ENCODE assay signal across 15 cellular contexts in the genomic region with DNA sequence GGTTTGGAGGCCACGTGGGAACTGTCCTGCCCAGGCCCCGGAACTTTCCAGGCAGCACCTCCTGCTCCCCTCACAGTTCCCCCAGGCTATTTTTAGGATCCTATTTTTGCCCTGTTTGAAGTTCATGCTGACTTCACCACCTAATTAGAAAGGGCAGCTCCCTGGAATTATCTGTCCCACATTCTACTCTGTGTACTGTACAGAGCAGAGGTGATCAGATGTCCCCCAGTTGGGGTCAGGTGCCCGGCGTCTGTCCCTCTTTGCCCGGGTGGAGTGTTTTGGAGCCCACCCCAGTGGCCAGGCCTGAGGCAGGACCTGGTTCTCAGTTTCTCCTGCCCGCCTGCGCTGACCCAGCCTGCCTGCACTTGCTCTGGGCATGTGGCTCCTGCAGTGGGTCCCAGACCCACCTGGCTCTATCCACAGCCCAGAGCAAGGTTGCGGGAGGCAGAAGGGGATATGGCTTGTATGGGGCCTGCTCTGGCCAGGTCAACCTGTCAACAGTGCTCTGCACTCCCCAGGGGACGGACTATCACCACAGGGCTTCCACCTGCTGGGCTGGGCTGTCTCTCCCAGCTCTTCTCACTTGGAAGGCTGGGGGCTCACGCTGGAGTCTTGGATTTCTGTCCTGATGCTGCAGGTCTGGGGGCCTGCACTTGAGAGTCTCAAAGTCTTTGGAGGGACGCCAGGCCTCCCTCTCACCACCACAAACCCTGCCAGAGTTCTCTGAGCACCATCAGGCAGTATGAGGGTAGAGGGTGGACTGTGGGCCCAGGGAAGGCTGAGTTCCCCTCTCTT.
DNase-seq lines count a peak whose midpoint lies in the region; ATAC-seq and TF ChIP-seq lines count a peak whose summit lies in the region.
"Had no signal": no experiment of that assay in that cellular context is flagged by ENCODE, and none has a peak within 500 bp of the region (broad histone marks: within the 10 kb centered on the region; RNA-seq: fewer than 3 reads in every experiment).

No MANE protein-coding gene starts in this region.

- CTCF ChIA-PET in activated B cell treated with CpG ODN at 0.5 μM for 24 hours (lab: Charles Lee), result no interaction called here
- CTCF ChIA-PET in OCI-LY7 (lab: Charles Lee; ENCODE audit: unreplicated experiment), result no interaction called here

- peaks cover 4% of the 10 kb centered on the region for H3K4me1 Mint-ChIP-seq in activated B cell treated with CpG ODN at 0.5 μM for 24 hours

- POLR2A ChIA-PET in activated B cell treated with CpG ODN at 0.5 μM for 24 hours (lab: Charles Lee), result no interaction called here
- POLR2A ChIA-PET in OCI-LY7 (lab: Charles Lee), result no interaction called here

- H3K36me3 ChIP-seq in right atrium auricular region, result no peaks in the 10 kb centered on the region
- no peaks in the 10 kb centered on the region for H3K36me3 ChIP-seq in HAP-1 (replicated peaks)
- H3K36me3 ChIP-seq in OCI-LY7 (ENCODE audit: insufficient read depth, low read length), result no peaks in the 10 kb centered on the region

- H3K9me2 ChIP-seq in OCI-LY7 (ENCODE audit: insufficient read depth, low read length), result no peaks in the 10 kb centered on the region

- H3K36me3 Mint-ChIP-seq in activated B cell treated with CpG ODN at 0.5 μM for 24 hours (ENCODE audit: low read depth), result no peaks in the 10 kb centered on the region

- H3K9me3 ChIP-seq in right atrium auricular region, result no peaks in the 10 kb centered on the region
- H3K9me3 ChIP-seq in HAP-1, result no peaks in the 10 kb centered on the region
- H3K9me3 ChIP-seq in OCI-LY7 (ENCODE audit: low read length), result no peaks in the 10 kb centered on the region

- H3K4me2 ChIP-seq in OCI-LY7 (ENCODE audit: low read length), result no peak overlapping the region

- H2AFZ ChIP-seq in OCI-LY7 (ENCODE audit: low read length), result no peak overlapping the region

- DNase-seq in activated B cell treated with CpG ODN at 0.5 μM for 24 hours, result peak; percentile 3
- DNase-seq in right atrium auricular region (ENCODE audit: low spot score), result peak; percentile 57
- peak; percentile 48 for DNase-seq in sciatic nerve (ENCODE audit: low spot score)
- DNase-seq in HAP-1 (ENCODE audit: low spot score in 2 of 2), result no peak
- no peak for DNase-seq in OCI-LY7 (ENCODE audit: low spot score)
- no peak for DNase-seq in NCI-H2227 treated with DMSO at 0.1 percent for 48 hours (lab: John Stamatoyannopoulos, UW)
- DNase-seq: DMS153; foreskin melanocyte; mesendoderm; NCI-H1092 treated with DMSO at 0.1 percent for 48 hours; NCI-H2171; stimulated activated naive CD4-positive, alpha-beta T cell treated with Interleukin-2 at 50 U/mL for 16 hours had no signal

- no peaks in the 10 kb centered on the region for H3K27me3 ChIP-seq in right atrium auricular region
- no peaks in the 10 kb centered on the region for H3K27me3 ChIP-seq in HAP-1 (ENCODE audit: low read depth)

- ATAC-seq in activated B cell treated with CpG ODN at 0.5 μM for 24 hours (ENCODE audit: low read depth), result no peak
- ATAC-seq in sciatic nerve, result peak; percentile 40
- ATAC-seq: K562 had no signal

- no peak overlapping the region for H3K4me3 Mint-ChIP-seq in activated B cell treated with CpG ODN at 0.5 μM for 24 hours
- H3K4me3 Mint-ChIP-seq: T-helper 1 cell treated with Interleukin-12 subunit alpha and Interleukin-12 subunit beta and Interleukin-4 antibody, amounts not matched to agents 30 μg/mL and 1 μg/mL, for 36 hours had no signal

- no peak overlapping the region for H3K27ac Mint-ChIP-seq in activated B cell treated with CpG ODN at 0.5 μM for 24 hours
- H3K27ac Mint-ChIP-seq: T-helper 1 cell treated with Interleukin-12 subunit alpha and Interleukin-12 subunit beta and Interleukin-4 antibody, amounts not matched to agents 30 μg/mL and 1 μg/mL, for 36 hours had no signal

- no peaks in the 10 kb centered on the region for H3K9me3 Mint-ChIP-seq in activated B cell treated with CpG ODN at 0.5 μM for 24 hours
- H3K9me3 Mint-ChIP-seq: T-helper 1 cell treated with Interleukin-12 subunit alpha and Interleukin-12 subunit beta and Interleukin-4 antibody, amounts not matched to agents 30 μg/mL and 1 μg/mL, for 36 hours had no signal

- intact Hi-C loops in activated B cell treated with CpG ODN at 0.5 μM for 24 hours (cut with micrococcal nuclease), result no loop called here
- intact Hi-C loops in sciatic nerve (cut with DNase I), result no loop called here
- intact Hi-C loops in OCI-LY7 (cut with micrococcal nuclease; ENCODE audit: unreplicated experiment), result no loop called here

- H3K27me3 Mint-ChIP-seq in activated B cell treated with CpG ODN at 0.5 μM for 24 hours, result no peaks in the 10 kb centered on the region

- H3K79me2 ChIP-seq in OCI-LY7 (ENCODE audit: insufficient read depth, low read depth, low read length), result no peaks in the 10 kb centered on the region

- H3K27ac ChIP-seq in C4-2B (peak overlapping the region; percentile 52; the same call in 1 of the 2 replicates), right atrium auricular region (peak overlapping the region; percentile 81 to 97), OCI-LY7 (ENCODE audit: low read depth, low read length, poor library complexity, severe bottlenecking) (no peak overlapping the region)

- in situ Hi-C loops in HAP-1 (cut with MboI; ENCODE audit: low sequenced_read_pairs), result no loop called here

- H3K4me1 ChIP-seq in right atrium auricular region (peaks cover 0 to 63% of the 10 kb centered on the region in 2 donors), HAP-1 (no peaks in the 10 kb centered on the region), OCI-LY7 (ENCODE audit: insufficient read depth, low read length, poor library complexity, severe bottlenecking) (no peaks in the 10 kb centered on the region)

- H3K4me3 ChIP-seq in right atrium auricular region, result no peak overlapping the region
- H3K4me3 ChIP-seq in HAP-1, result no peak overlapping the region
- no peak overlapping the region for H3K4me3 ChIP-seq in OCI-LY7 (ENCODE audit: low read depth, low read length, poor library complexity, severe bottlenecking)
- H3K4me3 ChIP-seq: K562 had no signal

- no peaks in the 10 kb centered on the region for H4K20me1 ChIP-seq in OCI-LY7 (ENCODE audit: insufficient read depth, low read length)

- TF ChIP-seq CTCF in C4-2B (conservative IDR thresholded peaks at IDR 0.05) (no peak), activated B cell treated with CpG ODN at 0.5 μM for 24 hours (IDR thresholded peaks at IDR 0.05) (no peak), right atrium auricular region (IDR thresholded peaks at IDR 0.05) (no peak), OCI-LY7 (conservative IDR thresholded peaks at IDR 0.05; ENCODE audit: low read length) (no peak)

- BruUV-seq in OCI-LY7 (replicated peaks; lab: Mats Ljungman, UMichigan), result no TSS peak

Comparison
In these comparisons a context has a peak if more than half of its experiments do, and no peak if none do; other contexts are left out.
1. DNase-seq: peak in activated B cell treated with CpG ODN at 0.5 μM for 24 hours (single experiment), right atrium auricular region (single experiment) and sciatic nerve (single experiment); none in HAP-1 (0 of 2), OCI-LY7 (single experiment) and NCI-H2227 treated with DMSO at 0.1 percent for 48 hours (single experiment).